ENCODE assay signal across 9 cellular contexts in the genomic region with DNA sequence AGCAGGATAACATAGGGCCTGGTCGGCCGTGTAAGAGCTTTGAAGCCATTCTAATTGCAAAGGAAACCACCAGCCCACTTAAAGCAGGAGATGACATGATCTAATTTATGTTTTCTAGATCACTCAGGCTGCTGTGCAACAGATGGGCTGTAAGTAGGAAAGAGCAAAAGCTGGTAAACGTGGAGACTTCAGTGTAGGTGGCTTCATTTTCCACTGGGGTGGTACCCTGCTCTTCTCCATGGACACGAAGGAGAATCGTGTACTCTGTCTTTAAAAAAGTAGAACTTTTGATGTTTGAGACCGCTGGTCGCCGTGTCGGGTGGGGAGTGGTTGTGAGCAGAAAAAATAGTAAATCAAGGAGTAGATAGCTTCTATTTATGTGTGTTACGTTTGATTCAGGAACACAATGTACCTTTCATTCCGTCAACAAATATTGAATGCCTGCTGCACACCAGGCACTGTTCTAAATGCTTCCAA. TPM values are rescaled to one million over a fixed set of nuclear protein-coding genes. Genes with fewer than 3 reads are reported as not detected.
DNase-seq lines count a peak whose midpoint lies in the region; ATAC-seq and TF ChIP-seq lines count a peak whose summit lies in the region.
"Had no signal": no experiment of that assay in that cellular context is flagged by ENCODE, and none has a peak within 500 bp of the region (broad histone marks: within the 10 kb centered on the region; RNA-seq: fewer than 3 reads in every experiment).

No MANE protein-coding gene starts in this region.

- H3K36me3 ChIP-seq in gastroesophageal sphincter (peaks cover 0 to 3% of the 10 kb centered on the region in 2 donors), suprapubic skin (no peaks in the 10 kb centered on the region)

- H3K27me3 ChIP-seq in gastroesophageal sphincter (no peaks in the 10 kb centered on the region), suprapubic skin (no peaks in the 10 kb centered on the region)

- H3K27me3 Mint-ChIP-seq in activated T-cell treated with anti-CD3 and anti-CD28 coated beads, Interleukin-2, amount 50 U/mL, for 4 hours (ENCODE audit: low read depth) = no peaks in the 10 kb centered on the region
- no peaks in the 10 kb centered on the region for H3K27me3 Mint-ChIP-seq in activated T-helper 17 cell treated with anti-CD3 and anti-CD28 coated beads, Interleukin-2, amount 50 U/mL, for 72 hours

- WGBS in gastroesophageal sphincter (ENCODE audit: low coverage in 1 of 2), 2 donors = 65 to 92% methylated on average over 4 to 11 of the region's 11 CpGs
- 62% methylated on average over 11 of the region's 11 CpGs for WGBS in suprapubic skin

- H3K4me3 Mint-ChIP-seq in activated T-cell treated with anti-CD3 and anti-CD28 coated beads, Interleukin-2, amount 50 U/mL, for 4 hours = peak overlapping the region; percentile 63
- H3K4me3 Mint-ChIP-seq in activated T-helper 17 cell treated with anti-CD3 and anti-CD28 coated beads, Interleukin-2, amount 50 U/mL, for 72 hours = peak overlapping the region; percentile 63

- H3K4me3 ChIP-seq in gastroesophageal sphincter (no peak overlapping the region), suprapubic skin (no peak overlapping the region)

- no peak for DNase-seq in activated T-cell treated with anti-CD3 and anti-CD28 coated beads, Interleukin-2, amount 50 U/mL, for 4 hours
- DNase-seq in activated T-cell treated with anti-CD3 and anti-CD28 coated beads, Interleukin-2, amount 50 U/mL, for 1 hour = no peak
- DNase-seq in suprapubic skin (ENCODE audit: low spot score in 2 of 2) (no peak), ecto neural progenitor cell (ENCODE audit: low spot score) (no peak), NCI-H1694 (lab: John Stamatoyannopoulos, UW) (no peak)
- DNase-seq: activated gamma-delta T cell treated with Interleukin-2 at 50 U/mL for 16 hours had no signal

- TF ChIP-seq EP300 in gastroesophageal sphincter (IDR thresholded peaks at IDR 0.05) (no peak), suprapubic skin (IDR thresholded peaks at IDR 0.05) (no peak)

- H3K27ac ChIP-seq in gastroesophageal sphincter (peak overlapping the region in 3 of 4 donors; percentile 24 to 29 (median 25)), suprapubic skin (peak overlapping the region; percentile 47)

- H3K4me1 ChIP-seq in gastroesophageal sphincter = peaks cover 0 to 16% (median 0%) of the 10 kb centered on the region in 3 donors
- H3K4me1 ChIP-seq in suprapubic skin = peaks cover 15% of the 10 kb centered on the region

- peaks cover 88% of the 10 kb centered on the region for H3K4me1 Mint-ChIP-seq in activated T-cell treated with anti-CD3 and anti-CD28 coated beads, Interleukin-2, amount 50 U/mL, for 4 hours (ENCODE audit: low read depth)
- peaks cover 50% of the 10 kb centered on the region for H3K4me1 Mint-ChIP-seq in activated T-helper 17 cell treated with anti-CD3 and anti-CD28 coated beads, Interleukin-2, amount 50 U/mL, for 72 hours

- no peak for TF ChIP-seq CTCF in gastroesophageal sphincter (IDR thresholded peaks at IDR 0.05)
- TF ChIP-seq CTCF in suprapubic skin (IDR thresholded peaks at IDR 0.05) = no peak

- H3K36me3 Mint-ChIP-seq in activated T-cell treated with anti-CD3 and anti-CD28 coated beads, Interleukin-2, amount 50 U/mL, for 4 hours (ENCODE audit: insufficient read depth) = peaks cover 8% of the 10 kb centered on the region
- peaks cover 27% of the 10 kb centered on the region for H3K36me3 Mint-ChIP-seq in activated T-helper 17 cell treated with anti-CD3 and anti-CD28 coated beads, Interleukin-2, amount 50 U/mL, for 72 hours (ENCODE audit: low read depth)

- H3K27ac Mint-ChIP-seq in activated T-helper 17 cell treated with anti-CD3 and anti-CD28 coated beads, Interleukin-2, amount 50 U/mL, for 72 hours = peak overlapping the region; percentile 88

- H3K9me3 Mint-ChIP-seq in activated T-cell treated with anti-CD3 and anti-CD28 coated beads, Interleukin-2, amount 50 U/mL, for 4 hours = no peaks in the 10 kb centered on the region
- H3K9me3 Mint-ChIP-seq in activated T-helper 17 cell treated with anti-CD3 and anti-CD28 coated beads, Interleukin-2, amount 50 U/mL, for 72 hours = no peaks in the 10 kb centered on the region

- peak; percentile 51 to 53 for ATAC-seq in activated T-cell treated with anti-CD3 and anti-CD28 coated beads, Interleukin-2, amount 50 U/mL, for 4 hours
- peak; percentile 68 for ATAC-seq in activated T-helper 17 cell treated with anti-CD3 and anti-CD28 coated beads, Interleukin-2, amount 50 U/mL, for 72 hours (replicated peaks)
- ATAC-seq in gastroesophageal sphincter (no peak), esophagus mucosa (no peak)

- TF ChIP-seq POLR2A in gastroesophageal sphincter (IDR thresholded peaks at IDR 0.05) (no peak), suprapubic skin (IDR thresholded peaks at IDR 0.05) (no peak)

- H3K9me3 ChIP-seq in gastroesophageal sphincter (no peaks in the 10 kb centered on the region), suprapubic skin (no peaks in the 10 kb centered on the region)

RNA-seq across cellular contexts. Expression of gene CASS4, which starts 6.4 kb away (rescaled TPM):
- 1 to 10 TPM; 1.9 to 2.5 (median 2.4) TPM for total RNA-seq in activated T-cell treated with anti-CD3 and anti-CD28 coated beads, Interleukin-2, amount 50 U/mL, for 4 hours
- total RNA-seq in activated T-helper 17 cell treated with anti-CD3 and anti-CD28 coated beads, Interleukin-2, amount 50 U/mL, for 72 hours = 1 to 10 TPM; 5.1 to 9.4 TPM
- total RNA-seq in gastroesophageal sphincter (1 to 10 TPM; 1.2 to 9.0 (median 4.4) TPM), suprapubic skin (1 to 10 TPM in 1 of 4 donors, under 1 TPM in 3; 0.42 to 1.9 (median 0.66) TPM), esophagus mucosa (0.28 TPM)

RNA-seq across cellular contexts. Expression of gene CSTF1, which starts 26.0 kb away (rescaled TPM):
- 10 to 100 TPM; 42.7 to 47.3 (median 45.3) TPM for total RNA-seq in activated T-cell treated with anti-CD3 and anti-CD28 coated beads, Interleukin-2, amount 50 U/mL, for 4 hours
- 10 to 100 TPM; 71.2 to 76.5 TPM for total RNA-seq in activated T-helper 17 cell treated with anti-CD3 and anti-CD28 coated beads, Interleukin-2, amount 50 U/mL, for 72 hours
- total RNA-seq in gastroesophageal sphincter (10 to 100 TPM; 15.3 to 33.1 (median 22.4) TPM), suprapubic skin (10 to 100 TPM; 28.6 to 38.3 (median 31.2) TPM), esophagus mucosa (18.5 TPM)

RNA-seq across cellular contexts. Expression of gene AURKA, which starts 26.4 kb away (rescaled TPM):
- 1 to 10 TPM; 7.3 to 9.6 (median 9.0) TPM for total RNA-seq in activated T-cell treated with anti-CD3 and anti-CD28 coated beads, Interleukin-2, amount 50 U/mL, for 4 hours
- 100 to 1,000 TPM in 1 of 2 donors, 10 to 100 TPM in 1; 86.3 to 112 TPM for total RNA-seq in activated T-helper 17 cell treated with anti-CD3 and anti-CD28 coated beads, Interleukin-2, amount 50 U/mL, for 72 hours
- total RNA-seq in gastroesophageal sphincter (1 to 10 TPM in 3 of 4 donors, under 1 TPM in 1; 0.54 to 2.5 (median 1.6) TPM), suprapubic skin (1 to 10 TPM; 2.1 to 5.7 (median 2.5) TPM), esophagus mucosa (14.5 TPM)

RNA-seq across cellular contexts. Expression of gene RTF2, which starts 50.0 kb away (rescaled TPM):
- total RNA-seq in activated T-cell treated with anti-CD3 and anti-CD28 coated beads, Interleukin-2, amount 50 U/mL, for 4 hours = 10 to 100 TPM; 74.8 to 81.3 (median 79.7) TPM
- 10 to 100 TPM; 62.4 to 80.0 TPM for total RNA-seq in activated T-helper 17 cell treated with anti-CD3 and anti-CD28 coated beads, Interleukin-2, amount 50 U/mL, for 72 hours
- 10 to 100 TPM; 83.7 to 96.1 (median 90.3) TPM for total RNA-seq in gastroesophageal sphincter
- 10 to 100 TPM; 42.9 to 57.0 (median 47.0) TPM for total RNA-seq in suprapubic skin
- 51.0 TPM for total RNA-seq in esophagus mucosa

RNA-seq across cellular contexts. Expression of gene FAM210B, which starts 59.6 kb away (rescaled TPM):
- 1 to 10 TPM; 3.4 to 4.1 (median 3.7) TPM for total RNA-seq in activated T-cell treated with anti-CD3 and anti-CD28 coated beads, Interleukin-2, amount 50 U/mL, for 4 hours
- 1 to 10 TPM; 2.2 to 3.6 TPM for total RNA-seq in activated T-helper 17 cell treated with anti-CD3 and anti-CD28 coated beads, Interleukin-2, amount 50 U/mL, for 72 hours
- total RNA-seq in gastroesophageal sphincter (10 to 100 TPM; 57.4 to 79.9 (median 59.3) TPM), suprapubic skin (10 to 100 TPM; 44.0 to 75.3 (median 58.4) TPM), esophagus mucosa (24.7 TPM)

Comparison
In these comparisons a context has a peak if more than half of its experiments do, and no peak if none do; other contexts are left out.
1. ATAC-seq: peak in activated T-cell treated with anti-CD3 and anti-CD28 coated beads, Interleukin-2, amount 50 U/mL, for 4 hours (2 of 2) and activated T-helper 17 cell treated with anti-CD3 and anti-CD28 coated beads, Interleukin-2, amount 50 U/mL, for 72 hours (single experiment); none in gastroesophageal sphincter (single experiment) and esophagus mucosa (single experiment).